11 cellular contexts compared by ENCODE assay signal in the genomic region with DNA sequence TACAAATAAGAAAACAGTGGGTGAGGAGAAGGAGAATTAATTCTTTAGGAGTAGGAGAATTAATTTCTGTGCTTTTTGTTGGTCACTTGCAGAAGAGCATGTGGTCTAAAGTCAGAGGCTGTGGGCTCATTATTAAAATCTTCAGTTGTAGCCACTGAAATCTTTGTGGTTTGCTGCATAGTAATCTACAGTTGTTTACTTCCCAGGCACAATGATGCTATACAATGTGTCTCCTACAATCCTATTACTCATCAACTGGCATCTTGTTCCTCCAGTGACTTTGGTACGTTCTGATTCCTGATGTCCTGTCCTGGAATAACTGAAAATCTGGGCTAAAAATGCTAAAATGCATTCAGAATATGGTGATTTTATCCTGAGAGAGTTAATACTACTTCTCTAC. TPM values are rescaled to one million over a fixed set of nuclear protein-coding genes. Genes with fewer than 3 reads are reported as not detected.
DNase-seq lines count a peak whose midpoint lies in the region; FAIRE-seq and TF ChIP-seq lines count a peak whose summit lies in the region.
"Had no signal": no experiment of that assay in that cellular context is flagged by ENCODE, and none has a peak within 500 bp of the region (broad histone marks: within the 10 kb centered on the region; RNA-seq: fewer than 3 reads in every experiment).

No MANE protein-coding gene starts in this region.

- H3K36me3 Mint-ChIP-seq in MCF 10A (ENCODE audit: insufficient read depth, unreplicated experiment): peaks cover 20% of the 10 kb centered on the region

- no peaks in the 10 kb centered on the region for H4K20me1 ChIP-seq in PC-9 (ENCODE audit: insufficient read depth)

- POLR2A ChIA-PET in MCF 10A (lab: Yijun Ruan, JAX) (interaction anchor here (1.7 to 2.1 kb wide), 2 partner anchors 20 to 21 kb away, joined by 12 to 31 read pairs; a partner anchor contains a TSS), PC-9 (lab: Charles Lee; ENCODE audit: unreplicated experiment) (no interaction called here)

- H3K27ac Mint-ChIP-seq in MCF 10A (ENCODE audit: low read depth, unreplicated experiment): peak overlapping the region; percentile 96

- H3K4me3 Mint-ChIP-seq in MCF 10A (ENCODE audit: unreplicated experiment): no peak overlapping the region

- WGBS in prostate gland: 89% methylated on average over 1 of the region's 1 CpG

- no peak overlapping the region for H2AFZ ChIP-seq in PC-9

- intact Hi-C loops in MCF 10A (cut with micrococcal nuclease) (no loop called here), breast epithelium (cut with DNase I; ENCODE audit: low total_unique reads) (no loop called here), PC-9 (cut with micrococcal nuclease; ENCODE audit: unreplicated experiment) (loop anchor here (1.0 kb wide), 1 partner anchor 24 kb away; no protein-coding TSS in a partner anchor), prostate gland (cut with DNase I) (no loop called here)

- peaks cover 23% of the 10 kb centered on the region for H3K4me1 Mint-ChIP-seq in MCF 10A (ENCODE audit: insufficient read depth, unreplicated experiment)

- no peaks in the 10 kb centered on the region for H3K27me3 ChIP-seq in breast epithelium
- no peaks in the 10 kb centered on the region for H3K27me3 ChIP-seq in PC-9 (ENCODE audit: insufficient read depth, low read depth)
- H3K27me3 ChIP-seq in prostate gland (replicated peaks; ENCODE audit: insufficient read depth): no peaks in the 10 kb centered on the region
- H3K27me3 ChIP-seq: MG63 had no signal

- H3K4me2 ChIP-seq in PC-9: peak overlapping the region; percentile 60

- H3K27ac ChIP-seq in breast epithelium (peak overlapping the region in 1 of 2 donors; percentile 4), PC-9 (peak overlapping the region; percentile 83), prostate gland (no peak overlapping the region)

- H3K4me3 ChIP-seq in breast epithelium: no peak overlapping the region
- H3K4me3 ChIP-seq in PC-9: no peak overlapping the region
- H3K4me3 ChIP-seq in prostate gland: no peak overlapping the region
- H3K4me3 ChIP-seq: MG63 had no signal

- TF ChIP-seq CTCF in MCF 10A (IDR thresholded peaks at IDR 0.05; ENCODE audit: unreplicated experiment): no peak
- no peak for TF ChIP-seq CTCF in breast epithelium (IDR thresholded peaks at IDR 0.05)
- no peak for TF ChIP-seq CTCF in PC-9 (conservative IDR thresholded peaks at IDR 0.05)
- no peak for TF ChIP-seq CTCF in prostate gland (IDR thresholded peaks at IDR 0.05)

- H3K36me3 ChIP-seq in breast epithelium (no peaks in the 10 kb centered on the region), PC-9 (ENCODE audit: low read depth) (no peaks in the 10 kb centered on the region), prostate gland (peaks cover 0 to 8% of the 10 kb centered on the region in 2 donors)

- H3K4me1 ChIP-seq in breast epithelium (no peaks in the 10 kb centered on the region), PC-9 (replicated peaks; ENCODE audit: insufficient read depth) (peaks cover 33% of the 10 kb centered on the region), prostate gland (replicated peaks) (no peaks in the 10 kb centered on the region)

- peaks cover 31% of the 10 kb centered on the region for H3F3A ChIP-seq in PC-9 (ENCODE audit: insufficient read depth, low read depth)

- no peaks in the 10 kb centered on the region for H3K27me3 Mint-ChIP-seq in MCF 10A (ENCODE audit: insufficient read depth, unreplicated experiment)

- H3K79me2 ChIP-seq in PC-9 (ENCODE audit: low read depth): no peaks in the 10 kb centered on the region

- no peak for FAIRE-seq in HTR-8/SVneo (lab: Jason Lieb, UNC)
- FAIRE-seq: H1, small intestine had no signal

- no peaks in the 10 kb centered on the region for H3K9me3 Mint-ChIP-seq in MCF 10A (ENCODE audit: unreplicated experiment)

- DNase-seq in MCF 10A (ENCODE audit: unreplicated experiment): peak; percentile 67
- no peak for DNase-seq in breast epithelium (ENCODE audit: low spot score in 2 of 2)
- peak in 1 of 2 experiments; percentile 80 for DNase-seq in PC-9
- peak; percentile 46 to 71 for DNase-seq in erythroblast (lab: John Stamatoyannopoulos, UW)
- peak; percentile 69 for DNase-seq in superior temporal gyrus (ENCODE audit: extremely low spot score)
- DNase-seq in HTR-8/SVneo (ENCODE audit: insufficient read length, low spot score): no peak
- DNase-seq in activated CD4-positive, alpha-beta T cell treated with anti-CD3 and anti-CD28 coated beads for 4 hours: no peak
- no peak for DNase-seq in prostate gland (ENCODE audit: low spot score)
- DNase-seq: MG63, small intestine had no signal

- CTCF ChIA-PET in MCF 10A (lab: Yijun Ruan, JAX) (interaction anchor here (0.9 kb wide), 1 partner anchor 29 kb away, joined by 5 read pairs; no protein-coding TSS in a partner anchor), PC-9 (lab: Charles Lee) (interaction anchor here (1.0 kb wide), 1 partner anchor 77 kb away, joined by 3 read pairs; no protein-coding TSS in a partner anchor)

- H3K9me2 ChIP-seq in PC-9 (ENCODE audit: insufficient read depth): no peaks in the 10 kb centered on the region

- BruUV-seq in MCF 10A (replicated peaks; lab: Mats Ljungman, UMichigan) (no TSS peak), PC-9 (replicated peaks; lab: Mats Ljungman, UMichigan) (no TSS peak)

- H3K9me3 ChIP-seq in breast epithelium (no peaks in the 10 kb centered on the region), PC-9 (ENCODE audit: insufficient read depth, low read depth) (no peaks in the 10 kb centered on the region), prostate gland (no peaks in the 10 kb centered on the region)
- H3K9me3 ChIP-seq: MG63 had no signal

- TF ChIP-seq POLR2A in breast epithelium (IDR thresholded peaks at IDR 0.05) (no peak), erythroblast (IDR thresholded peaks at IDR 0.05; ENCODE audit: low read length) (no peak), prostate gland (IDR thresholded peaks at IDR 0.05) (no peak)

RNA-seq across cellular contexts. Expression of a gene that starts 21.0 kb away (rescaled TPM):
- 18.7 and 21.0 TPM in 2 replicates for total RNA-seq in MCF 10A (2022)
- 10 to 100 TPM; 43.2 to 60.6 (median 45.8) TPM for total RNA-seq in breast epithelium
- total RNA-seq in PC-9 (2021): 44.8 and 55.6 TPM in 2 replicates
- total RNA-seq in prostate gland: 10 to 100 TPM; 60.8 to 91.3 TPM

RNA-seq across cellular contexts. Expression of a gene that starts 21.3 kb away (rescaled TPM):
- total RNA-seq in MCF 10A (2022): 30.6 and 35.8 TPM in 2 replicates
- total RNA-seq in breast epithelium: 10 to 100 TPM; 29.8 to 41.6 (median 37.7) TPM
- 48.6 and 49.4 TPM in 2 replicates for total RNA-seq in PC-9 (2021)
- 10 to 100 TPM; 20.6 to 34.0 TPM for total RNA-seq in prostate gland

RNA-seq across cellular contexts. Expression of a gene that starts 32.6 kb away (rescaled TPM):
- total RNA-seq in MCF 10A (2022): 0.22 TPM in 1 of 2 replicates, not detected in the other
- total RNA-seq in breast epithelium: 1 to 10 TPM in 2 of 3 donors, under 1 TPM in 1; 0.32 to 1.3 (median 1.0) TPM
- 2.0 and 2.2 TPM in 2 replicates for total RNA-seq in PC-9 (2021)
- 10 to 100 TPM in 1 of 2 donors, 1 to 10 TPM in 1; 6.2 to 13.7 TPM for total RNA-seq in prostate gland

Comparison
In these comparisons a context has a peak if more than half of its experiments do, and no peak if none do; other contexts are left out.
1. DNase-seq: peak in MCF 10A (single experiment), erythroblast (2 of 2) and superior temporal gyrus (single experiment); none in breast epithelium (0 of 2), HTR-8/SVneo (single experiment), activated CD4-positive, alpha-beta T cell treated with anti-CD3 and anti-CD28 coated beads for 4 hours (0 of 2) and prostate gland (single experiment).